ENCODE assay signal across 17 cellular contexts in genomic region chr2:96730212-96730611, GRCh38. TPM values are rescaled to one million over a fixed set of nuclear protein-coding genes. Genes with fewer than 3 reads are reported as not detected.
DNase-seq lines count a peak whose midpoint lies in the region; ATAC-seq, FAIRE-seq and TF ChIP-seq lines count a peak whose summit lies in the region.
"Had no signal": no experiment of that assay in that cellular context is flagged by ENCODE, and none has a peak within 500 bp of the region (broad histone marks: within the 10 kb centered on the region; RNA-seq: fewer than 3 reads in every experiment).

No MANE protein-coding gene starts in this region.

- no peak overlapping the region for H3K4me3 ChIP-seq in MG63
- no peak overlapping the region for H3K4me3 ChIP-seq in bronchial epithelial cell (ENCODE audit: low read depth, low read length)

- FAIRE-seq in bronchial epithelial cell (lab: Jason Lieb, UNC), result no peak
- no peak for FAIRE-seq in urothelium cell line (lab: Jason Lieb, UNC)

- no peaks in the 10 kb centered on the region for H3K9me3 Mint-ChIP-seq in memory B cell
- H3K9me3 Mint-ChIP-seq: mesothelial cell of epicardium had no signal

- H3K4me1 Mint-ChIP-seq in memory B cell, result no peaks in the 10 kb centered on the region

- peak overlapping the region; percentile 65 for H3K27ac Mint-ChIP-seq in memory B cell
- H3K27ac Mint-ChIP-seq: mesothelial cell of epicardium had no signal

- H3K36me3 ChIP-seq in MG63, result peaks cover 50% of the 10 kb centered on the region
- peaks cover 10% of the 10 kb centered on the region for H3K36me3 ChIP-seq in bronchial epithelial cell (ENCODE audit: control insufficient read depth, insufficient read depth, low read length)

- H3K4me3 Mint-ChIP-seq in memory B cell, result no peak overlapping the region
- H3K4me3 Mint-ChIP-seq: mesothelial cell of epicardium had no signal

- DNase-seq in ELR (ENCODE audit: low read depth), result peak; percentile 14
- DNase-seq in MG63, result peak; percentile 60
- DNase-seq in bronchial epithelial cell (ENCODE audit: low read depth), result peak; percentile 96
- DNase-seq in memory B cell (ENCODE audit: low spot score in 2 of 2), result no peak
- no peak for DNase-seq in urothelium cell line (ENCODE audit: low spot score)
- DNase-seq in DMS53 (lab: John Stamatoyannopoulos, UW), result no peak
- DNase-seq in KG1 (lab: John Stamatoyannopoulos, UW), result no peak
- DNase-seq: activated CD8-positive, alpha-beta memory T cell treated with anti-CD3 and anti-CD28 coated beads, Interleukin-2, amount 50 U/mL, for 48 hours; activated gamma-delta T cell treated with Interleukin-2 at 50 U/mL for 16 hours; aorta; cortex of kidney; NCI-H1930; NCI-H446 treated with DMSO at 0.1 percent for 48 hours; substantia nigra; T1000 had no signal

- H3K27me3 ChIP-seq in MG63, result no peaks in the 10 kb centered on the region
- H3K27me3 ChIP-seq in bronchial epithelial cell (ENCODE audit: control insufficient read depth, insufficient read depth, low read length), result no peaks in the 10 kb centered on the region

- no peaks in the 10 kb centered on the region for H3K27me3 Mint-ChIP-seq in memory B cell

- H3K36me3 Mint-ChIP-seq in memory B cell, result peaks cover 30% of the 10 kb centered on the region

- no peak for TF ChIP-seq CTCF in bronchial epithelial cell (IDR thresholded peaks at IDR 0.05; ENCODE audit: insufficient read depth, low read length, severe bottlenecking)

- no peaks in the 10 kb centered on the region for H3K9me3 ChIP-seq in MG63

- ATAC-seq in memory B cell (ENCODE audit: low read depth), result no peak
- ATAC-seq in GM21529 (IDR thresholded peaks at IDR 0.05; ENCODE audit: unreplicated experiment), result no peak

RNA-seq across cellular contexts. Expression of gene LMAN2L, which starts 9.7 kb away (rescaled TPM):
- 28.5 and 32.0 TPM in 2 replicates for total RNA-seq in MG63 (2014; rRNA removed; shearing (Covaris generic); ENCODE audit: low replicate concordance)
- total RNA-seq in bronchial epithelial cell, result 15.3 and 18.9 TPM in 2 replicates

RNA-seq across cellular contexts. Expression of gene CNNM4, which starts 30.5 kb away (rescaled TPM):
- 1.8 and 3.9 TPM in 2 replicates for total RNA-seq in MG63 (2014; rRNA removed; shearing (Covaris generic); ENCODE audit: low replicate concordance)
- total RNA-seq in bronchial epithelial cell, result 3.4 and 5.5 TPM in 2 replicates

Comparison
In these comparisons a context has a peak if more than half of its experiments do, and no peak if none do; other contexts are left out.
1. DNase-seq: peak in ELR (single experiment), MG63 (single experiment) and bronchial epithelial cell (single experiment); none in memory B cell (0 of 2), urothelium cell line (single experiment), DMS53 (single experiment) and KG1 (single experiment).